2 cellular contexts compared by ENCODE assay signal in genomic region chr10:99854860-99855259, GRCh38.
TF ChIP-seq lines count a peak whose summit lies in the region.

No MANE protein-coding gene starts in this region.

TF ChIP-seq in GM12878, 131 proteins besides CTCF, POLR2A, EP300 and RAD21 (continued from another document and continues in another):
- TF ChIP-seq HSF1 (IDR thresholded peaks at IDR 0.05; ENCODE audit: low read depth, low read length) (no peak), JUNB (IDR thresholded peaks at IDR 0.05) (no peak), ATF7 (IDR thresholded peaks at IDR 0.05; ENCODE audit: low read depth) (no peak), SKIL (IDR thresholded peaks at IDR 0.05; ENCODE audit: low read depth, poor library complexity, severe bottlenecking) (no peak), PKNOX1 (IDR thresholded peaks at IDR 0.05) (no peak), E4F1 (IDR thresholded peaks at IDR 0.05; ENCODE audit: borderline replicate concordance, partially characterized antibody) (no peak), SUZ12 (IDR thresholded peaks at IDR 0.05; ENCODE audit: unreplicated experiment) (no peak), NKRF (conservative IDR thresholded peaks at IDR 0.05) (no peak), REST (IDR thresholded peaks at IDR 0.05; ENCODE audit: low read depth, low read length) (no peak), SREBF2 (IDR thresholded peaks at IDR 0.05; ENCODE audit: low read length) (no peak), BRCA1 (IDR thresholded peaks at IDR 0.05; ENCODE audit: low read depth, low read length) (no peak)

TF ChIP-seq in liver, 16 proteins besides CTCF, POLR2A, EP300 and RAD21 (continued from another document):
- no peak for TF ChIP-seq REST (IDR thresholded peaks at IDR 0.05)
- TF ChIP-seq TAF1 (conservative IDR thresholded peaks at IDR 0.05) = no peak
- TF ChIP-seq MAX (IDR thresholded peaks at IDR 0.05) = no peak
- TF ChIP-seq RXRA (IDR thresholded peaks at IDR 0.05) = no peak
- TF ChIP-seq NR2F2 (IDR thresholded peaks at IDR 0.05) = no peak
- no peak for TF ChIP-seq JUND (IDR thresholded peaks at IDR 0.05)
- TF ChIP-seq HNF4G (IDR thresholded peaks at IDR 0.05) = no peak
- TF ChIP-seq GABPA (IDR thresholded peaks at IDR 0.05 in 1 of 2, conservative IDR thresholded peaks at IDR 0.05 in 1 of 2) = no peak
TF ChIP-seq in liver: peak in this region for 0.
